ENCODE assay signal across 2 cellular contexts in the genomic region with DNA sequence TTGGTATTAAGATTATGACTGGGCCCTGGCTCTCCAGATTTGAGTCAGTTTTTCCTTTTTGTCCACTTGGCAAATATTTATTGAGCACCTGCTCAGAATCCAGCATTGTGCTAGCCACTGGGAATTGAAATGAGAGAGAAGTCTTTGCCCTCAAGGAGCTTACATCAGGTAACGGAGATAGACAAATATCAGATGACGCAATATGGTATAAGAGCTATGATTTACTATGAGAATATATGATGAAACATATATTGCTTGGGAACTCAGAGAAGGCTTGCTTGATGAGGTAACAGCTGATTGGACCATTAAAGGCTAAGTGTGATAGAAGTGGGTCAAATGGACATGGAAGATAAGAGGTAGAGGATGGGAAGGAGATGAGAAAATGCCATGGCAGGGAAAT.
TF ChIP-seq lines count a peak whose summit lies in the region.

No MANE protein-coding gene starts in this region.

TF ChIP-seq in IMR-90, 13 proteins besides CTCF, POLR2A, EP300 and RAD21:
- TF ChIP-seq MAFK (IDR thresholded peaks at IDR 0.05; ENCODE audit: low read depth, low read length): no peak
- peak; percentile 76 for TF ChIP-seq CEBPB (IDR thresholded peaks at IDR 0.05; ENCODE audit: low read depth, low read length)

TF ChIP-seq in H1, 55 proteins besides CTCF, POLR2A, EP300 and RAD21:
- TF ChIP-seq SRF (IDR thresholded peaks at IDR 0.05; ENCODE audit: low read depth, low read length): no peak
- peak; percentile 15; the same call in 1 of the 2 replicates for TF ChIP-seq CEBPB (IDR thresholded peaks at IDR 0.05; ENCODE audit: low read depth, low read length)
- TF ChIP-seq HDAC2 (IDR thresholded peaks at IDR 0.05; ENCODE audit: borderline replicate concordance in 1 of 2, low read depth in 2 of 2, low read length in 2 of 2): no peak
TF ChIP-seq in H1: peak in this region for 1.
